In genomic region chr20:38804682-38805501, GRCh38 we compare ENCODE assay signal across 8 cellular contexts. TPM values are rescaled to one million over a fixed set of nuclear protein-coding genes. Genes with fewer than 3 reads are reported as not detected.
DNase-seq lines count a peak whose midpoint lies in the region; ATAC-seq and TF ChIP-seq lines count a peak whose summit lies in the region.

No MANE protein-coding gene starts in this region.

- no peak for TF ChIP-seq CTCF in Loucy (conservative IDR thresholded peaks at IDR 0.05; ENCODE audit: low read length)
- TF ChIP-seq CTCF in esophagus squamous epithelium (IDR thresholded peaks at IDR 0.05): no peak
- TF ChIP-seq CTCF in psoas muscle (IDR thresholded peaks at IDR 0.05): no peak
- TF ChIP-seq CTCF in upper lobe of left lung (IDR thresholded peaks at IDR 0.05): no peak

- peaks cover 43% of the 10 kb centered on the region for H3K4me1 ChIP-seq in Loucy (ENCODE audit: insufficient read depth, low read length, poor library complexity, severe bottlenecking)
- peaks cover 6 to 54% (median 16%) of the 10 kb centered on the region in 3 donors for H3K4me1 ChIP-seq in esophagus squamous epithelium
- H3K4me1 ChIP-seq in psoas muscle: peaks cover 4% of the 10 kb centered on the region
- H3K4me1 ChIP-seq in upper lobe of left lung: peaks cover 32 to 43% (median 35%) of the 10 kb centered on the region in 4 donors

- peak overlapping the region; percentile 36; the same call in 1 of the 2 replicates for H2AFZ ChIP-seq in Loucy (ENCODE audit: low read length)

- peaks cover 9% of the 10 kb centered on the region for H3F3A ChIP-seq in Loucy (ENCODE audit: low read depth)

- 38 to 63% methylated on average over 7 to 10 of the region's 18 CpGs for WGBS in esophagus squamous epithelium, 2 donors
- 52 to 55% (median 55%) methylated on average over 18 of the region's 18 CpGs for WGBS in psoas muscle, 3 donors
- 41 to 45% methylated on average over 16 to 18 of the region's 18 CpGs for WGBS in upper lobe of left lung, 2 donors

- H3K79me2 ChIP-seq in Loucy (ENCODE audit: insufficient read depth, low read length): peaks cover 32% of the 10 kb centered on the region

- DNase-seq in activated CD8-positive, alpha-beta memory T cell treated with anti-CD3 and anti-CD28 coated beads, Interleukin-2, amount 50 U/mL, for 24 hours (ENCODE audit: extremely low read depth): peak; percentile 34
- DNase-seq in esophagus squamous epithelium (lab: John Stamatoyannopoulos, UW) (no peak), psoas muscle (peak; percentile 25 to 58), upper lobe of left lung (peak; percentile 38 to 77), HUDEP-2 (lab: John Stamatoyannopoulos, UW; ENCODE audit: unreplicated experiment in 76 of 76) (no peak), NCI-H446 treated with DMSO at 0.1 percent for 48 hours (lab: John Stamatoyannopoulos, UW) (no peak)

- H3K9me3 ChIP-seq in Loucy (ENCODE audit: insufficient read depth, low read depth, low read length) (no peaks in the 10 kb centered on the region), esophagus squamous epithelium (no peaks in the 10 kb centered on the region), psoas muscle (no peaks in the 10 kb centered on the region), upper lobe of left lung (no peaks in the 10 kb centered on the region)

- TF ChIP-seq POLR2A in esophagus squamous epithelium (IDR thresholded peaks at IDR 0.05): no peak
- TF ChIP-seq POLR2A in upper lobe of left lung (IDR thresholded peaks at IDR 0.05): no peak

- peak overlapping the region; percentile 73 for H3K9ac ChIP-seq in Loucy (ENCODE audit: low read depth, low read length, poor library complexity, severe bottlenecking)

- H3K27me3 ChIP-seq in Loucy (ENCODE audit: insufficient read depth, low read length, poor library complexity, severe bottlenecking): no peaks in the 10 kb centered on the region
- H3K27me3 ChIP-seq in esophagus squamous epithelium: peaks cover 5 to 53% (median 8%) of the 10 kb centered on the region in 4 donors
- peaks cover 0 to 40% (median 13%) of the 10 kb centered on the region in 3 donors for H3K27me3 ChIP-seq in psoas muscle (ENCODE audit: insufficient read depth in 3 of 3, low read length in 2 of 3)
- peaks cover 0 to 20% (median 14%) of the 10 kb centered on the region in 4 donors for H3K27me3 ChIP-seq in upper lobe of left lung

- H3K4me3 ChIP-seq in Loucy (ENCODE audit: low read length, poor library complexity, severe bottlenecking): peak overlapping the region; percentile 81
- peak overlapping the region; percentile 41 to 77 (median 56) for H3K4me3 ChIP-seq in esophagus squamous epithelium
- peak overlapping the region; percentile 69 for H3K4me3 ChIP-seq in psoas muscle
- peak overlapping the region in 3 of 4 donors; percentile 61 to 71 (median 62) for H3K4me3 ChIP-seq in upper lobe of left lung

- H3K36me3 ChIP-seq in Loucy (ENCODE audit: insufficient read depth, low read length) (no peaks in the 10 kb centered on the region), esophagus squamous epithelium (no peaks in the 10 kb centered on the region), psoas muscle (ENCODE audit: insufficient read depth in 1 of 2, low read depth in 1 of 2) (no peaks in the 10 kb centered on the region), upper lobe of left lung (no peaks in the 10 kb centered on the region)

- H3K27ac ChIP-seq in esophagus squamous epithelium (peak overlapping the region; percentile 65 to 87 (median 78)), psoas muscle (peak overlapping the region; percentile 46), upper lobe of left lung (peak overlapping the region; percentile 81 to 90 (median 84))

- intact Hi-C loops in esophagus squamous epithelium (cut with DNase I): no loop called here
- intact Hi-C loops in psoas muscle (cut with DNase I): loop anchor here in 1 of 2 donors (10.0 kb wide), 1 partner anchor 90 kb away; no protein-coding TSS in a partner anchor

- H3K4me2 ChIP-seq in Loucy (ENCODE audit: low read depth, low read length, poor library complexity, severe bottlenecking): peak overlapping the region; percentile 84

- ATAC-seq in GM19351 (IDR thresholded peaks at IDR 0.05; ENCODE audit: unreplicated experiment) (peak; percentile 46), psoas muscle (peak in 1 of 4 donors; percentile 9), upper lobe of left lung (ENCODE audit: low FRiP score in 2 of 2) (peak; percentile 40 to 60)

- no peaks in the 10 kb centered on the region for H3K9me2 ChIP-seq in Loucy (replicated peaks; ENCODE audit: low read depth, low read length)

- peak in 1 of 4 donors; percentile 80 for TF ChIP-seq EP300 in upper lobe of left lung (IDR thresholded peaks at IDR 0.05)

- H4K20me1 ChIP-seq in Loucy (ENCODE audit: insufficient read depth, low read length, poor library complexity, severe bottlenecking): peaks cover 13% of the 10 kb centered on the region

RNA-seq across cellular contexts. Expression of gene PPP1R16B, which starts 0.6 kb away (rescaled TPM):
- total RNA-seq in esophagus squamous epithelium: 1 to 10 TPM in 3 of 4 donors, under 1 TPM in 1; 0.99 to 6.7 (median 3.6) TPM
- total RNA-seq in psoas muscle: 1 to 10 TPM; 2.9 to 5.2 (median 5.1) TPM
- polyA plus RNA-seq in psoas muscle: 1 to 10 TPM; 1.6 to 4.1 (median 2.3) TPM
- 10 to 100 TPM in 2 of 6 donors, 1 to 10 TPM in 4; 7.4 to 16.8 (median 8.8) TPM for total RNA-seq in upper lobe of left lung

RNA-seq across cellular contexts. Expression of gene ACTR5, which starts 56.6 kb away (rescaled TPM):
- total RNA-seq in esophagus squamous epithelium: 10 to 100 TPM in 1 of 4 donors, 1 to 10 TPM in 3; 7.0 to 12.2 (median 8.9) TPM
- 1 to 10 TPM; 3.8 to 5.3 (median 4.7) TPM for total RNA-seq in psoas muscle
- 1 to 10 TPM; 5.3 to 9.3 (median 6.8) TPM for polyA plus RNA-seq in psoas muscle
- total RNA-seq in upper lobe of left lung: 10 to 100 TPM in 1 of 6 donors, 1 to 10 TPM in 5; 7.2 to 23.0 (median 8.8) TPM

Comparison
In these comparisons a context has a peak if more than half of its experiments do, and no peak if none do; other contexts are left out.
1. DNase-seq: peak in activated CD8-positive, alpha-beta memory T cell treated with anti-CD3 and anti-CD28 coated beads, Interleukin-2, amount 50 U/mL, for 24 hours (single experiment), psoas muscle (2 of 2) and upper lobe of left lung (2 of 2); none in esophagus squamous epithelium (single experiment), HUDEP-2 (0 of 76) and NCI-H446 treated with DMSO at 0.1 percent for 48 hours (single experiment).
2. Peak in every context shown above with its lines, with median percentiles within 50 percentile points of each other: H3K4me3 ChIP-seq and H3K27ac ChIP-seq.